10 cellular contexts compared by ENCODE assay signal in genomic region chr16:88939814-88940195, GRCh38. TPM values are rescaled to one million over a fixed set of nuclear protein-coding genes. Genes with fewer than 3 reads are reported as not detected.
DNase-seq lines count a peak whose midpoint lies in the region; ATAC-seq and TF ChIP-seq lines count a peak whose summit lies in the region.
"Had no signal": no experiment of that assay in that cellular context is flagged by ENCODE, and none has a peak within 500 bp of the region (broad histone marks: within the 10 kb centered on the region; RNA-seq: fewer than 3 reads in every experiment).

No MANE protein-coding gene starts in this region.

- H3K9me3 ChIP-seq in OCI-LY7 (ENCODE audit: low read length) (no peaks in the 10 kb centered on the region), heart right ventricle (no peaks in the 10 kb centered on the region), psoas muscle (no peaks in the 10 kb centered on the region)

- H3K79me2 ChIP-seq in OCI-LY7 (ENCODE audit: insufficient read depth, low read depth, low read length) = no peaks in the 10 kb centered on the region

- POLR2A ChIA-PET in OCI-LY7 (lab: Charles Lee) (no interaction called here), RWPE1 (lab: Yijun Ruan, JAX; ENCODE audit: low non-redundant PET) (no interaction called here)

- intact Hi-C loops in OCI-LY7 (cut with micrococcal nuclease; ENCODE audit: unreplicated experiment) = loop anchor here (5.0 kb wide), 1 partner anchor 122 kb away; no protein-coding TSS in a partner anchor
- intact Hi-C loops in heart right ventricle (cut with DNase I) = loop anchor here (1.0 to 10.0 kb wide), 18 partner anchors 18 to 277 kb away; partner anchors contain the start of genes ZNF778 (in 6 of the 10), ACSF3 (in 4 of the 10) and APRT (in 1 of the 10)
- intact Hi-C loops in psoas muscle (cut with DNase I) = loop anchor here (5.0 kb wide), 3 partner anchors 227 to 277 kb away; partner anchors contain the start of gene ZNF778 (in 1 of the 2)

- H3K27me3 ChIP-seq in heart right ventricle = peaks cover 0 to 43% (median 10%) of the 10 kb centered on the region in 7 donors
- peaks cover 0 to 39% (median 5%) of the 10 kb centered on the region in 3 donors for H3K27me3 ChIP-seq in psoas muscle (ENCODE audit: insufficient read depth in 3 of 3, low read length in 2 of 3)

- no TSS peak for BruUV-seq in OCI-LY7 (replicated peaks; lab: Mats Ljungman, UMichigan)

- no peaks in the 10 kb centered on the region for H3K9me2 ChIP-seq in OCI-LY7 (ENCODE audit: insufficient read depth, low read length)

- no peaks in the 10 kb centered on the region for H3K36me3 ChIP-seq in OCI-LY7 (ENCODE audit: insufficient read depth, low read length)
- H3K36me3 ChIP-seq in heart right ventricle = no peaks in the 10 kb centered on the region
- H3K36me3 ChIP-seq in psoas muscle (ENCODE audit: insufficient read depth in 1 of 2, low read depth in 1 of 2) = no peaks in the 10 kb centered on the region

- H3K4me2 ChIP-seq in OCI-LY7 (ENCODE audit: low read length) = peak overlapping the region; percentile 59

- no peaks in the 10 kb centered on the region for H4K20me1 ChIP-seq in OCI-LY7 (ENCODE audit: insufficient read depth, low read length)

- 19 to 31% methylated on average over 23 of the region's 23 CpGs for whole genome bisulfite sequencing in heart right ventricle, 2 donors
- WGBS in psoas muscle, 3 donors = 18 to 39% (median 22%) methylated on average over 22 to 23 of the region's 23 CpGs

- H2AFZ ChIP-seq in OCI-LY7 (ENCODE audit: low read length) = no peak overlapping the region

- peak; percentile 13 to 79 (median 62) for ATAC-seq in heart right ventricle
- ATAC-seq in psoas muscle = peak in 3 of 4 donors; percentile 8 to 46 (median 14)
- ATAC-seq in GM21576 (IDR thresholded peaks at IDR 0.05; ENCODE audit: unreplicated experiment) = no peak

- H3K27ac ChIP-seq in OCI-LY7 (ENCODE audit: low read depth, low read length, poor library complexity, severe bottlenecking) (no peak overlapping the region), heart right ventricle (peak overlapping the region; percentile 80 to 95 (median 90)), psoas muscle (peak overlapping the region; percentile 58), RWPE1 (no peak overlapping the region)

- H3K4me1 ChIP-seq in OCI-LY7 (ENCODE audit: insufficient read depth, low read length, poor library complexity, severe bottlenecking) (peaks cover 63% of the 10 kb centered on the region), heart right ventricle (peaks cover 25 to 68% (median 48%) of the 10 kb centered on the region in 9 donors), psoas muscle (peaks cover 10% of the 10 kb centered on the region)

- TF ChIP-seq CTCF in OCI-LY7 (conservative IDR thresholded peaks at IDR 0.05; ENCODE audit: low read length) (no peak), heart right ventricle (IDR thresholded peaks at IDR 0.05) (no peak), psoas muscle (IDR thresholded peaks at IDR 0.05) (no peak), RWPE1 (conservative IDR thresholded peaks at IDR 0.05; ENCODE audit: low read depth) (no peak)

- CTCF ChIA-PET in OCI-LY7 (lab: Charles Lee; ENCODE audit: unreplicated experiment) = no interaction called here
- CTCF ChIA-PET in RWPE1 (lab: Yijun Ruan, JAX) = interaction anchor here (1.1 kb wide), 1 partner anchor 82 kb away, joined by 3 read pairs; no protein-coding TSS in a partner anchor

- DNase-seq in CD1c-positive myeloid dendritic cell (ENCODE audit: extremely low spot score) = peak; percentile 16
- DNase-seq in OCI-LY7 (ENCODE audit: low spot score) = no peak
- peak; percentile 64 to 69 for DNase-seq in heart right ventricle
- DNase-seq in psoas muscle = peak in 1 of 2 donors; percentile 75
- DNase-seq in activated effector memory CD4-positive, alpha-beta T cell treated with Interleukin-2 at 50 U/mL for 16 hours = no peak
- DNase-seq in RWPE1 (ENCODE audit: low spot score) = no peak
- no peak for DNase-seq in EL
- DNase-seq: CD4-positive, alpha-beta memory T cell; NCI-H2029 had no signal

- H3K4me3 ChIP-seq in OCI-LY7 (ENCODE audit: low read depth, low read length, poor library complexity, severe bottlenecking) (peak overlapping the region; percentile 60), heart right ventricle (peak overlapping the region; percentile 56 to 85 (median 77)), psoas muscle (peak overlapping the region; percentile 71)

RNA-seq across cellular contexts. Expression of gene CBFA2T3, which starts 37.2 kb away (rescaled TPM):
- 1.1 and 2.2 TPM in 2 replicates for total RNA-seq in OCI-LY7 (2014; rRNA removed; shearing (Covaris generic))
- total RNA-seq in OCI-LY7 (2022) (30.8 and 48.0 TPM in 2 replicates), heart right ventricle (10 to 100 TPM in 2 of 10 donors, 1 to 10 TPM in 8; 3.1 to 14.9 (median 6.1) TPM), psoas muscle (10 to 100 TPM in 1 of 4 donors, 1 to 10 TPM in 3; 4.7 to 15.0 (median 6.7) TPM)
- polyA plus RNA-seq in heart right ventricle (10 to 100 TPM in 1 of 2 donors, 1 to 10 TPM in 1; 6.0 to 17.6 TPM), psoas muscle (1 to 10 TPM; 2.6 to 6.0 (median 3.4) TPM)

Comparison
In these comparisons a context has a peak if more than half of its experiments do, and no peak if none do; other contexts are left out.
1. DNase-seq: peak in CD1c-positive myeloid dendritic cell (single experiment) and heart right ventricle (2 of 2); none in OCI-LY7 (single experiment), activated effector memory CD4-positive, alpha-beta T cell treated with Interleukin-2 at 50 U/mL for 16 hours (single experiment), RWPE1 (single experiment) and EL (single experiment).
2. H3K27ac ChIP-seq: peak in heart right ventricle (10 of 10) and psoas muscle (single experiment); none in OCI-LY7 (single experiment) and RWPE1 (single experiment).
3. Peak in every context shown above with its lines, with median percentiles within 50 percentile points of each other: H3K4me3 ChIP-seq.